ENCODE assay signal across 21 cellular contexts in genomic region chr5:107459637-107460036, GRCh38.
DNase-seq lines count a peak whose midpoint lies in the region; ATAC-seq and TF ChIP-seq lines count a peak whose summit lies in the region.
"Had no signal": no experiment of that assay in that cellular context is flagged by ENCODE, and none has a peak within 500 bp of the region (broad histone marks: within the 10 kb centered on the region; RNA-seq: fewer than 3 reads in every experiment).

No MANE protein-coding gene starts in this region.

- H3K27me3 Mint-ChIP-seq in Calu3 (ENCODE audit: unreplicated experiment) = no peaks in the 10 kb centered on the region
- no peaks in the 10 kb centered on the region for H3K27me3 Mint-ChIP-seq in neural crest cell (ENCODE audit: low read depth)

- H3K27me3 ChIP-seq in spleen (replicated peaks in 1 of 7) = no peaks in the 10 kb centered on the region
- H3K27me3 ChIP-seq: BE2C, SJSA1 had no signal

- no peak overlapping the region for H3K27ac ChIP-seq in spleen
- H3K27ac ChIP-seq: GM23248, KMS-11, SJSA1 had no signal

- peaks cover 96% of the 10 kb centered on the region for H3K4me1 Mint-ChIP-seq in Calu3 (ENCODE audit: low read depth, unreplicated experiment)
- H3K4me1 Mint-ChIP-seq in neural crest cell = peaks cover 57% of the 10 kb centered on the region

- intact Hi-C loops in Calu3 (cut with micrococcal nuclease; ENCODE audit: unreplicated experiment) (loop anchor here (2.0 to 10.0 kb wide), 2 partner anchors 71 to 355 kb away; no protein-coding TSS in a partner anchor), spleen (cut with DNase I; ENCODE audit: low total_unique reads) (no loop called here)

- no peaks in the 10 kb centered on the region for H3K36me3 ChIP-seq in spleen
- H3K36me3 ChIP-seq: BE2C, SJSA1 had no signal

- H3K4me3 ChIP-seq in spleen = no peak overlapping the region
- H3K4me3 ChIP-seq: GM23248, SJSA1 had no signal

- H3K36me3 Mint-ChIP-seq in Calu3 (ENCODE audit: insufficient read depth, unreplicated experiment) = peaks cover 42% of the 10 kb centered on the region
- peaks cover 3% of the 10 kb centered on the region for H3K36me3 Mint-ChIP-seq in neural crest cell (ENCODE audit: low read depth)

- TF ChIP-seq CTCF in Calu3 (IDR thresholded peaks at IDR 0.05; ENCODE audit: unreplicated experiment) (no peak), neural crest cell (conservative IDR thresholded peaks at IDR 0.05) (no peak), GM20000 (IDR thresholded peaks at IDR 0.05; ENCODE audit: extremely low read depth, missing control alignments) (no peak), spleen (IDR thresholded peaks at IDR 0.05 in 8 of 11, conservative IDR thresholded peaks at IDR 0.05 in 3 of 11) (no peak)

- peak overlapping the region; percentile 88 for H3K27ac Mint-ChIP-seq in Calu3 (ENCODE audit: unreplicated experiment)
- H3K27ac Mint-ChIP-seq in neural crest cell (ENCODE audit: unreplicated experiment) = peak overlapping the region; percentile 24

- DNase-seq in Calu3 (no peak), NCI-H69 (lab: John Stamatoyannopoulos, UW) (peak; percentile 50), kidney glomerular epithelial cell (lab: John Stamatoyannopoulos, UW) (peak; percentile 42), neural crest cell (ENCODE audit: low read depth, low spot score) (no peak), GM20000 (ENCODE audit: low spot score) (no peak), spleen (no peak)
- DNase-seq in stimulated activated naive CD8-positive, alpha-beta T cell treated with anti-CD3 and anti-CD28 coated beads, Interleukin-15, Interleukin-2, amounts not matched to agents 100 U/mL and 50 U/mL, for 24 hours = no peak
- DNase-seq: BE2C, DMS79 treated with DMSO at 0.1 percent for 48 hours, GM23248, HCEC 1CT, MV-4-11, NCI-H1105 treated with DMSO at 0.1 percent for 48 hours, NCI-H1694, NCI-H2081, NCI-H2171, NCI-H524 treated with DMSO at 0.1 percent for 48 hours, OCI-M1 had no signal

- H3K4me1 ChIP-seq in spleen = peaks cover 0 to 4% (median 0%) of the 10 kb centered on the region in 6 donors
- H3K4me1 ChIP-seq: BE2C had no signal

- no peak for TF ChIP-seq POLR2A in spleen (IDR thresholded peaks at IDR 0.05)

- H3K9me3 ChIP-seq in spleen = no peaks in the 10 kb centered on the region
- H3K9me3 ChIP-seq: BE2C, SJSA1 had no signal

- no peaks in the 10 kb centered on the region for H3K9me3 Mint-ChIP-seq in Calu3 (ENCODE audit: low read depth, unreplicated experiment)
- H3K9me3 Mint-ChIP-seq in neural crest cell = no peaks in the 10 kb centered on the region

- ATAC-seq in stimulated activated naive CD8-positive, alpha-beta T cell treated with anti-CD3 and anti-CD28 coated beads, Interleukin-15, Interleukin-2, amounts not matched to agents 100 U/mL and 50 U/mL, for 24 hours = no peak
- ATAC-seq: Right ventricle myocardium inferior had no signal

- H3K4me3 Mint-ChIP-seq in Calu3 (ENCODE audit: low read depth, unreplicated experiment) (peak overlapping the region; percentile 27), neural crest cell (no peak overlapping the region)

- CTCF ChIA-PET in Calu3 (lab: Charles Lee) = interaction anchor here (1.3 to 2.5 kb wide), 2 partner anchors 10 to 113 kb away, joined by 6 read pairs; no protein-coding TSS in a partner anchor

- WGBS in spleen, 5 donors = 93 to 97% (median 97%) methylated on average over 3 of the region's 3 CpGs

- no TSS peak for BruUV-seq in Calu3 (replicated peaks; lab: Mats Ljungman, UMichigan)

Comparison
In these comparisons a context has a peak if more than half of its experiments do, and no peak if none do; other contexts are left out.
1. DNase-seq: peak in NCI-H69 (single experiment) and kidney glomerular epithelial cell (single experiment); none in Calu3 (single experiment), neural crest cell (single experiment), stimulated activated naive CD8-positive, alpha-beta T cell treated with anti-CD3 and anti-CD28 coated beads, Interleukin-15, Interleukin-2, amounts not matched to agents 100 U/mL and 50 U/mL, for 24 hours (single experiment), GM20000 (single experiment) and spleen (single experiment).